In the genomic region with DNA sequence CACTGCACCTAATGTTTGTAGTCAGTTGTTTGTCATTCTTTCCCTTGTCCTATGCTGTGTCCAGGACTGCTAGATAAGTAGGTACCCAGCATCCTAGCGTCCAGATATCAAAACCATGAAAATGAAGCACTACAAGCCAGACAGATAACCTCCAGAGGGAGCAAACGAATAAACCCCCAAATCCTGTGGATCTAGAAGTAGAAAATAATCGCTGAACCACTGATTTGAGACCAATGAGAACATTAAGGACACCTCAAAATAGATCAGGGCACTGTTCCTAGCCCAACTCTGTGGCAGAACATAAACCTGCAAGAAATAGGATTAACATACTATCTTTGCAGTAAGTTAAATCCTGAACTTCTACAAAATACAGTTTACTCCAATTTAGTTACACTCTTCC, we compare ENCODE assay signal across 9 cellular contexts. TPM values are rescaled to one million over a fixed set of nuclear protein-coding genes. Genes with fewer than 3 reads are reported as not detected.
DNase-seq lines count a peak whose midpoint lies in the region; ATAC-seq and TF ChIP-seq lines count a peak whose summit lies in the region.
"Had no signal": no experiment of that assay in that cellular context is flagged by ENCODE, and none has a peak within 500 bp of the region (broad histone marks: within the 10 kb centered on the region; RNA-seq: fewer than 3 reads in every experiment).

No MANE protein-coding gene starts in this region.

- no peaks in the 10 kb centered on the region for H3K27me3 ChIP-seq in tibial artery

- H3K36me3 ChIP-seq in tibial artery: no peaks in the 10 kb centered on the region

- no peaks in the 10 kb centered on the region for H3K9me3 Mint-ChIP-seq in activated naive CD4-positive, alpha-beta T cell treated with anti-CD3 and anti-CD28 coated beads for 36 hours
- H3K9me3 Mint-ChIP-seq in activated naive CD8-positive, alpha-beta T cell treated with anti-CD3 and anti-CD28 coated beads for 36 hours: no peaks in the 10 kb centered on the region
- H3K9me3 Mint-ChIP-seq in mesothelial cell of epicardium: no peaks in the 10 kb centered on the region

- H3K27ac ChIP-seq in tibial artery: peak overlapping the region; percentile 82 to 84

- peak overlapping the region in 1 of 2 donors; percentile 71 for H3K4me3 ChIP-seq in tibial artery

- no peaks in the 10 kb centered on the region for H3K9me3 ChIP-seq in tibial artery

- peak overlapping the region; percentile 90 for H3K4me3 Mint-ChIP-seq in activated naive CD4-positive, alpha-beta T cell treated with anti-CD3 and anti-CD28 coated beads for 36 hours
- H3K4me3 Mint-ChIP-seq in activated naive CD8-positive, alpha-beta T cell treated with anti-CD3 and anti-CD28 coated beads for 36 hours: no peak overlapping the region
- peak overlapping the region; percentile 90 for H3K4me3 Mint-ChIP-seq in mesothelial cell of epicardium

- H3K27ac Mint-ChIP-seq in activated naive CD4-positive, alpha-beta T cell treated with anti-CD3 and anti-CD28 coated beads for 36 hours: peak overlapping the region; percentile 75
- peak overlapping the region; percentile 55 for H3K27ac Mint-ChIP-seq in activated naive CD8-positive, alpha-beta T cell treated with anti-CD3 and anti-CD28 coated beads for 36 hours
- peak overlapping the region; percentile 88 for H3K27ac Mint-ChIP-seq in mesothelial cell of epicardium

- no peaks in the 10 kb centered on the region for H3K27me3 Mint-ChIP-seq in activated naive CD4-positive, alpha-beta T cell treated with anti-CD3 and anti-CD28 coated beads for 36 hours (ENCODE audit: low read depth)
- H3K27me3 Mint-ChIP-seq in activated naive CD8-positive, alpha-beta T cell treated with anti-CD3 and anti-CD28 coated beads for 36 hours: no peaks in the 10 kb centered on the region
- H3K27me3 Mint-ChIP-seq in mesothelial cell of epicardium (ENCODE audit: low read depth): peaks cover 46% of the 10 kb centered on the region

- no peak for ATAC-seq in GM18511 (IDR thresholded peaks at IDR 0.05; ENCODE audit: unreplicated experiment)
- ATAC-seq in HG02884 (IDR thresholded peaks at IDR 0.05; ENCODE audit: unreplicated experiment): no peak

- H3K36me3 Mint-ChIP-seq in activated naive CD4-positive, alpha-beta T cell treated with anti-CD3 and anti-CD28 coated beads for 36 hours (ENCODE audit: low read depth): no peaks in the 10 kb centered on the region
- no peaks in the 10 kb centered on the region for H3K36me3 Mint-ChIP-seq in activated naive CD8-positive, alpha-beta T cell treated with anti-CD3 and anti-CD28 coated beads for 36 hours
- H3K36me3 Mint-ChIP-seq in mesothelial cell of epicardium: no peaks in the 10 kb centered on the region

- H3K4me1 Mint-ChIP-seq in activated naive CD4-positive, alpha-beta T cell treated with anti-CD3 and anti-CD28 coated beads for 36 hours (ENCODE audit: low read depth): peaks cover 37% of the 10 kb centered on the region
- peaks cover 36% of the 10 kb centered on the region for H3K4me1 Mint-ChIP-seq in activated naive CD8-positive, alpha-beta T cell treated with anti-CD3 and anti-CD28 coated beads for 36 hours
- peaks cover 27% of the 10 kb centered on the region for H3K4me1 Mint-ChIP-seq in mesothelial cell of epicardium

- TF ChIP-seq CTCF in mesothelial cell of epicardium (IDR thresholded peaks at IDR 0.05; ENCODE audit: unreplicated experiment) (no peak), tibial artery (IDR thresholded peaks at IDR 0.05) (no peak)

- intact Hi-C loops in activated naive CD4-positive, alpha-beta T cell treated with anti-CD3 and anti-CD28 coated beads for 36 hours (cut with micrococcal nuclease): loop anchor here (10.0 kb wide), 1 partner anchor 1911 kb away; a partner anchor contains a TSS
- intact Hi-C loops in tibial artery (cut with DNase I; ENCODE audit: low total_unique reads): no loop called here

- peaks cover 0 to 12% (median 4%) of the 10 kb centered on the region in 4 donors for H3K4me1 ChIP-seq in tibial artery

- no peak for DNase-seq in activated naive CD4-positive, alpha-beta T cell treated with anti-CD3 and anti-CD28 coated beads for 36 hours
- DNase-seq in activated naive CD4-positive, alpha-beta T cell (lab: John Stamatoyannopoulos, UW): no peak
- no peak for DNase-seq in activated naive CD8-positive, alpha-beta T cell treated with anti-CD3 and anti-CD28 coated beads for 36 hours
- DNase-seq in mesothelial cell of epicardium (ENCODE audit: low spot score in 2 of 2, unreplicated experiment in 2 of 2): no peak
- DNase-seq in tibial artery: no peak
- DNase-seq in islet precursor cell: no peak
- DNase-seq: NCI-H1092 treated with DMSO at 0.1 percent for 48 hours had no signal

- CTCF ChIA-PET in activated naive CD4-positive, alpha-beta T cell treated with anti-CD3 and anti-CD28 coated beads for 36 hours (lab: Charles Lee): interaction anchor here (0.6 to 3.9 kb wide), 2 partner anchors 26 to 300 kb away, joined by 3 to 13 read pairs; a partner anchor contains a TSS

RNA-seq across cellular contexts. Expression of a gene that starts 1.1 kb away (rescaled TPM):
- total RNA-seq in activated naive CD4-positive, alpha-beta T cell treated with anti-CD3 and anti-CD28 coated beads for 36 hours: 1 to 10 TPM; 1.2 to 1.9 TPM
- 1 to 10 TPM in 1 of 2 experiments, under 1 TPM in 1; 0.82 to 1.3 TPM for total RNA-seq in activated naive CD8-positive, alpha-beta T cell treated with anti-CD3 and anti-CD28 coated beads for 36 hours
- total RNA-seq in mesothelial cell of epicardium: 7.3 to 8.4 TPM (median 8.1 TPM) in 3 replicates

RNA-seq across cellular contexts. Expression of a gene that starts 25.7 kb away (rescaled TPM):
- total RNA-seq in activated naive CD4-positive, alpha-beta T cell treated with anti-CD3 and anti-CD28 coated beads for 36 hours: 10 to 100 TPM; 49.5 to 53.3 TPM
- total RNA-seq in activated naive CD8-positive, alpha-beta T cell treated with anti-CD3 and anti-CD28 coated beads for 36 hours: 10 to 100 TPM; 98.4 to 98.9 TPM
- total RNA-seq in mesothelial cell of epicardium: 40.6 to 44.0 TPM (median 42.2 TPM) in 3 replicates
